ENCODE assay signal across 11 cellular contexts in the genomic region with DNA sequence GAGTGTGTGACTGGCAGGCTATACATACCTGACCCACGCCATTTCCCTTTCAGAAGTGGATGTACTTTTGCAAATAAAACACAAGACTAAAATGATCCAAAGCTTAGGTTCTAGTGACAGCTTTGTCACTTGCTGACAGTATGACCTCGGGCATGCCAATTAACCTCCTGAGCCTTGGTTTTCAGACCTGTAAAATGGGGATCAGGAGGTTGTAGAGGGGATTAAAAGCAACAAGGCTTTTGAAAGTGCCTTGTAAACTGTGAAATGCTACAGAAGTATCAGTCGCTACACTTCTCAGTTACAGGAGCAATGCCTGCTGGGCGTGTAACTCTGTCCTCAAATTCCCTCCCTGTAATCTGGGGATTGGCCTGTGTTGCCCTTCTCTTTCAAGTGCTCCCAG. TPM values are rescaled to one million over a fixed set of nuclear protein-coding genes. Genes with fewer than 3 reads are reported as not detected.
DNase-seq lines count a peak whose midpoint lies in the region; ATAC-seq and TF ChIP-seq lines count a peak whose summit lies in the region.
"Had no signal": no experiment of that assay in that cellular context is flagged by ENCODE, and none has a peak within 500 bp of the region (broad histone marks: within the 10 kb centered on the region; RNA-seq: fewer than 3 reads in every experiment).

No MANE protein-coding gene starts in this region.

- 63% methylated on average over 4 of the region's 4 CpGs for WGBS in prostate gland

- peak; percentile 23 for DNase-seq in EH (ENCODE audit: low read depth)
- peak; percentile 58 for DNase-seq in OCI-M1 (lab: John Stamatoyannopoulos, UW)
- DNase-seq in fibroblast of lung (ENCODE audit: low read depth in 2 of 2): no peak
- DNase-seq in prostate gland (ENCODE audit: low spot score): no peak
- DNase-seq in activated effector memory CD4-positive, alpha-beta T cell treated with anti-CD3 and anti-CD28 coated beads, Interleukin-2, amount 50 U/mL, for 16 hours: no peak
- no peak for DNase-seq in pons (ENCODE audit: low spot score)
- no peak for DNase-seq in WERI-Rb-1
- DNase-seq: mucosa of descending colon, NCI-H1105, T-helper 1 cell had no signal

- H3K9ac ChIP-seq in fibroblast of lung (ENCODE audit: insufficient read depth, low read length): peak overlapping the region; percentile 51

- TF ChIP-seq POLR2A in prostate gland (IDR thresholded peaks at IDR 0.05): no peak

- TF ChIP-seq CTCF in fibroblast of lung (conservative IDR thresholded peaks at IDR 0.05 in 1 of 2, IDR thresholded peaks at IDR 0.05 in 1 of 2; ENCODE audit: low read depth in 1 of 2, low read length in 2 of 2) (no peak), prostate gland (IDR thresholded peaks at IDR 0.05) (no peak), WERI-Rb-1 (IDR thresholded peaks at IDR 0.05; ENCODE audit: low read depth, low read length) (no peak)

- no peaks in the 10 kb centered on the region for H3K4me1 ChIP-seq in fibroblast of lung (ENCODE audit: control insufficient read depth, extremely low read depth, insufficient read depth, low read length)
- H3K4me1 ChIP-seq in prostate gland (replicated peaks): no peaks in the 10 kb centered on the region

- ATAC-seq in HG03378 (IDR thresholded peaks at IDR 0.05; ENCODE audit: unreplicated experiment): no peak
- ATAC-seq: mucosa of descending colon had no signal

- H3K36me3 ChIP-seq in fibroblast of lung (ENCODE audit: control insufficient read depth, insufficient read depth, low read length) (no peaks in the 10 kb centered on the region), prostate gland (no peaks in the 10 kb centered on the region), WERI-Rb-1 (no peaks in the 10 kb centered on the region)

- no peaks in the 10 kb centered on the region for H4K20me1 ChIP-seq in fibroblast of lung (ENCODE audit: control insufficient read depth, extremely low read depth, insufficient read depth, low read length)

- H3K79me2 ChIP-seq in fibroblast of lung (ENCODE audit: control insufficient read depth, insufficient read depth, low read length): peaks cover 51% of the 10 kb centered on the region

- H3K9me3 ChIP-seq in fibroblast of lung (ENCODE audit: control insufficient read depth, insufficient read depth, low read depth, low read length) (no peaks in the 10 kb centered on the region), prostate gland (no peaks in the 10 kb centered on the region), WERI-Rb-1 (ENCODE audit: severe bottlenecking) (no peaks in the 10 kb centered on the region)
- H3K9me3 ChIP-seq: mucosa of descending colon had no signal

- intact Hi-C loops in prostate gland (cut with DNase I): loop anchor here (5.0 to 10.0 kb wide), 3 partner anchors 109 to 324 kb away; no protein-coding TSS in a partner anchor

- H3K27me3 ChIP-seq in fibroblast of lung (ENCODE audit: control insufficient read depth, insufficient read depth, low read length) (peaks cover 5% of the 10 kb centered on the region), prostate gland (replicated peaks; ENCODE audit: insufficient read depth) (no peaks in the 10 kb centered on the region), WERI-Rb-1 (ENCODE audit: insufficient read depth, low read depth, severe bottlenecking) (peaks cover 43% of the 10 kb centered on the region)

- H3K4me3 ChIP-seq in fibroblast of lung (replicated peaks in 1 of 4; ENCODE audit: control extremely low read depth in 1 of 4, insufficient read depth in 1 of 4, low read depth in 3 of 4, low read length in 4 of 4) (peak overlapping the region; percentile 74 to 96 (median 80)), prostate gland (peak overlapping the region; percentile 60 to 67), WERI-Rb-1 (ENCODE audit: low read depth, low read length) (no peak overlapping the region)
- H3K4me3 ChIP-seq: mucosa of descending colon had no signal

- H3K27ac ChIP-seq in fibroblast of lung (ENCODE audit: insufficient read depth, low read length): peak overlapping the region; percentile 54
- peak overlapping the region; percentile 81 to 83 for H3K27ac ChIP-seq in prostate gland
- no peak overlapping the region for H3K27ac ChIP-seq in WERI-Rb-1

- no peak overlapping the region for H2AFZ ChIP-seq in fibroblast of lung (ENCODE audit: low read length)

- H3K4me2 ChIP-seq in fibroblast of lung (ENCODE audit: extremely low read depth, insufficient read depth, low read length): peak overlapping the region; percentile 93

RNA-seq across cellular contexts. Expression of a gene that starts 8.7 kb away (rescaled TPM):
- 40.8 and 64.1 TPM in 2 replicates for total RNA-seq in fibroblast of lung
- 10.7 and 11.1 TPM in 2 replicates for polyA plus RNA-seq in fibroblast of lung
- polyA plus RNA-seq in fibroblast of lung (2012): 17.2 and 17.7 TPM in 2 replicates
- 31.0 and 33.8 TPM in 2 replicates for polyA minus RNA-seq in fibroblast of lung (ENCODE audit: low replicate concordance)
- 10 to 100 TPM; 54.3 to 63.1 TPM for total RNA-seq in prostate gland

Comparison
In these comparisons a context has a peak if more than half of its experiments do, and no peak if none do; other contexts are left out.
1. DNase-seq: peak in EH (single experiment) and OCI-M1 (single experiment); none in fibroblast of lung (0 of 2), prostate gland (single experiment), activated effector memory CD4-positive, alpha-beta T cell treated with anti-CD3 and anti-CD28 coated beads, Interleukin-2, amount 50 U/mL, for 16 hours (single experiment), pons (single experiment) and WERI-Rb-1 (single experiment).